17 cellular contexts compared by ENCODE assay signal in genomic region chr11:111449158-111449557, GRCh38.
A peak's percentile ranks its signal among the peaks of the same experiment; 100 is the strongest.
DNase-seq lines count a peak whose midpoint lies in the region; ATAC-seq and TF ChIP-seq lines count a peak whose summit lies in the region.
"Had no signal": no experiment of that assay in that cellular context is flagged by ENCODE, and none has a peak within 500 bp of the region (broad histone marks: within the 10 kb centered on the region; RNA-seq: fewer than 3 reads in every experiment).

No MANE protein-coding gene starts in this region.

- H3K9ac ChIP-seq in BLaER1 treated with 17β-estradiol and CSF1 and Interleukin-3, amounts not matched to agents 10 nM and 100 nM, result no peak overlapping the region

- peaks cover 0 to 16% (median 0%) of the 10 kb centered on the region in 11 experiments; a peak in 2 of 22 replicates for H4K20me1 ChIP-seq in BLaER1 treated with 17β-estradiol and CSF1 and Interleukin-3, amounts not matched to agents 10 nM and 100 nM
- no peaks in the 10 kb centered on the region for H4K20me1 ChIP-seq in GM23338 (replicated peaks; ENCODE audit: insufficient read depth)

- H3K4me1 Mint-ChIP-seq in GM23338 (peaks cover 14% of the 10 kb centered on the region), chondrocyte (ENCODE audit: low read depth) (peaks cover 7% of the 10 kb centered on the region), neural crest cell (peaks cover 29% of the 10 kb centered on the region)

- intact Hi-C loops in adrenal gland (cut with DNase I), result no loop called here

- no peaks in the 10 kb centered on the region for H3K9me2 ChIP-seq in GM23338 (ENCODE audit: insufficient read depth)

- WGBS in adrenal gland, 4 donors, result 63 to 72% (median 67%) methylated on average over 8 of the region's 8 CpGs

- peaks cover 0 to 6% (median 0%) of the 10 kb centered on the region in 11 experiments; a peak in 1 of 22 replicates for H3K27me3 ChIP-seq in BLaER1 treated with 17β-estradiol and CSF1 and Interleukin-3, amounts not matched to agents 10 nM and 100 nM
- no peaks in the 10 kb centered on the region for H3K27me3 ChIP-seq in GM23338 (ENCODE audit: insufficient read depth)
- H3K27me3 ChIP-seq in adrenal gland, result peaks cover 2% of the 10 kb centered on the region

- no peak for ATAC-seq in GM23338
- ATAC-seq in GM21786 (IDR thresholded peaks at IDR 0.05; ENCODE audit: unreplicated experiment), result no peak
- ATAC-seq: CD8-positive, alpha-beta T cell had no signal

- TF ChIP-seq POLR2A in adrenal gland (IDR thresholded peaks at IDR 0.05), result no peak

- TF ChIP-seq CTCF in GM23338 (conservative IDR thresholded peaks at IDR 0.05; ENCODE audit: low read depth in 2 of 2), result no peak
- TF ChIP-seq CTCF in chondrocyte (IDR thresholded peaks at IDR 0.05), result no peak
- no peak for TF ChIP-seq CTCF in neural crest cell (conservative IDR thresholded peaks at IDR 0.05)
- TF ChIP-seq CTCF in adrenal gland (IDR thresholded peaks at IDR 0.05), result no peak

- H3K36me3 Mint-ChIP-seq in GM23338 (ENCODE audit: low read depth), result no peaks in the 10 kb centered on the region
- no peaks in the 10 kb centered on the region for H3K36me3 Mint-ChIP-seq in chondrocyte (ENCODE audit: low read depth)
- H3K36me3 Mint-ChIP-seq in neural crest cell (ENCODE audit: low read depth), result no peaks in the 10 kb centered on the region
- H3K36me3 Mint-ChIP-seq: CD8-positive, alpha-beta T cell had no signal

- H3K27ac Mint-ChIP-seq in GM23338 (no peak overlapping the region), chondrocyte (ENCODE audit: unreplicated experiment) (no peak overlapping the region), neural crest cell (ENCODE audit: unreplicated experiment) (peak overlapping the region; percentile 6)
- H3K27ac Mint-ChIP-seq: B cell; CD8-positive, alpha-beta T cell had no signal

- H3K9me3 ChIP-seq in BLaER1 treated with 17β-estradiol and CSF1 and Interleukin-3, amounts not matched to agents 10 nM and 100 nM (replicated peaks in 1 of 11), result no peaks in the 10 kb centered on the region
- no peaks in the 10 kb centered on the region for H3K9me3 ChIP-seq in adrenal gland (replicated peaks in 1 of 3)

- H3K27ac ChIP-seq in BLaER1 treated with 17β-estradiol and CSF1 and Interleukin-3, amounts not matched to agents 10 nM and 100 nM, result no peak overlapping the region
- H3K27ac ChIP-seq in GM23338 (ENCODE audit: low read depth) (no peak overlapping the region), adrenal gland (no peak overlapping the region)

- H3K79me2 ChIP-seq in GM23338 (replicated peaks; ENCODE audit: insufficient read depth), result no peaks in the 10 kb centered on the region

- peak; percentile 29 for DNase-seq in GM23338 (ENCODE audit: low spot score)
- DNase-seq in chondrocyte (ENCODE audit: low spot score), result peak; percentile 44
- DNase-seq in neural crest cell (ENCODE audit: low read depth, low spot score), result no peak
- DNase-seq in adrenal gland, result no peak
- no peak for DNase-seq in 8988T
- DNase-seq: CD8-positive, alpha-beta T cell; GF-D8; IMR-90; Kasumi-1; NCI-H1417; NCI-H1930; NCI-H510A treated with DMSO at 0.1 percent for 48 hours; NCI-H82; SHP77 had no signal

- H3K4me1 ChIP-seq in BLaER1 treated with 17β-estradiol and CSF1 and Interleukin-3, amounts not matched to agents 10 nM and 100 nM, result peaks cover 17 to 51% (median 43%) of the 10 kb centered on the region in 10 experiments
- H3K4me1 ChIP-seq in GM23338 (ENCODE audit: insufficient read depth), result peaks cover 8% of the 10 kb centered on the region
- H3K4me1 ChIP-seq in adrenal gland (replicated peaks in 1 of 2), result peaks cover 7 to 11% of the 10 kb centered on the region in 2 donors

- H3K9me3 Mint-ChIP-seq in GM23338 (no peaks in the 10 kb centered on the region), chondrocyte (ENCODE audit: low read depth) (no peaks in the 10 kb centered on the region), neural crest cell (no peaks in the 10 kb centered on the region)
- H3K9me3 Mint-ChIP-seq: CD8-positive, alpha-beta T cell had no signal

- H3K4me3 Mint-ChIP-seq in GM23338 (no peak overlapping the region), chondrocyte (ENCODE audit: unreplicated experiment) (no peak overlapping the region), neural crest cell (no peak overlapping the region)
- H3K4me3 Mint-ChIP-seq: B cell; CD8-positive, alpha-beta T cell had no signal

- no peaks in the 10 kb centered on the region for H3K36me3 ChIP-seq in BLaER1 treated with 17β-estradiol and CSF1 and Interleukin-3, amounts not matched to agents 10 nM and 100 nM
- H3K36me3 ChIP-seq in GM23338 (ENCODE audit: insufficient read depth) (no peaks in the 10 kb centered on the region), adrenal gland (replicated peaks in 1 of 2) (no peaks in the 10 kb centered on the region)

- peak overlapping the region in 8 of 11 experiments; percentile 65 to 86 (median 78); a peak in 13 of 22 replicates for H3K4me2 ChIP-seq in BLaER1 treated with 17β-estradiol and CSF1 and Interleukin-3, amounts not matched to agents 10 nM and 100 nM
- 0 out of 2 replicates have a peak overlapping the region, but pooled peaks have one; percentile 15 for H3K4me2 ChIP-seq in GM23338

- no peak overlapping the region for H2AFZ ChIP-seq in GM23338

- H3F3A ChIP-seq in GM23338 (replicated peaks; ENCODE audit: low read depth), result no peaks in the 10 kb centered on the region

- peaks cover 7% of the 10 kb centered on the region for H3K27me3 Mint-ChIP-seq in GM23338 (ENCODE audit: insufficient read depth, low read depth, poor library complexity)
- peaks cover 17% of the 10 kb centered on the region for H3K27me3 Mint-ChIP-seq in chondrocyte (ENCODE audit: low read depth)
- H3K27me3 Mint-ChIP-seq in neural crest cell (ENCODE audit: low read depth), result peaks cover 5% of the 10 kb centered on the region

- H3K4me3 ChIP-seq in BLaER1 treated with 17β-estradiol and CSF1 and Interleukin-3, amounts not matched to agents 10 nM and 100 nM, result no peak overlapping the region
- H3K4me3 ChIP-seq in GM23338 (no peak overlapping the region), adrenal gland (no peak overlapping the region)

TF ChIP-seq in GM23338, 12 proteins besides CTCF, POLR2A, EP300 and RAD21:
- TF ChIP-seq, protein P1, sequence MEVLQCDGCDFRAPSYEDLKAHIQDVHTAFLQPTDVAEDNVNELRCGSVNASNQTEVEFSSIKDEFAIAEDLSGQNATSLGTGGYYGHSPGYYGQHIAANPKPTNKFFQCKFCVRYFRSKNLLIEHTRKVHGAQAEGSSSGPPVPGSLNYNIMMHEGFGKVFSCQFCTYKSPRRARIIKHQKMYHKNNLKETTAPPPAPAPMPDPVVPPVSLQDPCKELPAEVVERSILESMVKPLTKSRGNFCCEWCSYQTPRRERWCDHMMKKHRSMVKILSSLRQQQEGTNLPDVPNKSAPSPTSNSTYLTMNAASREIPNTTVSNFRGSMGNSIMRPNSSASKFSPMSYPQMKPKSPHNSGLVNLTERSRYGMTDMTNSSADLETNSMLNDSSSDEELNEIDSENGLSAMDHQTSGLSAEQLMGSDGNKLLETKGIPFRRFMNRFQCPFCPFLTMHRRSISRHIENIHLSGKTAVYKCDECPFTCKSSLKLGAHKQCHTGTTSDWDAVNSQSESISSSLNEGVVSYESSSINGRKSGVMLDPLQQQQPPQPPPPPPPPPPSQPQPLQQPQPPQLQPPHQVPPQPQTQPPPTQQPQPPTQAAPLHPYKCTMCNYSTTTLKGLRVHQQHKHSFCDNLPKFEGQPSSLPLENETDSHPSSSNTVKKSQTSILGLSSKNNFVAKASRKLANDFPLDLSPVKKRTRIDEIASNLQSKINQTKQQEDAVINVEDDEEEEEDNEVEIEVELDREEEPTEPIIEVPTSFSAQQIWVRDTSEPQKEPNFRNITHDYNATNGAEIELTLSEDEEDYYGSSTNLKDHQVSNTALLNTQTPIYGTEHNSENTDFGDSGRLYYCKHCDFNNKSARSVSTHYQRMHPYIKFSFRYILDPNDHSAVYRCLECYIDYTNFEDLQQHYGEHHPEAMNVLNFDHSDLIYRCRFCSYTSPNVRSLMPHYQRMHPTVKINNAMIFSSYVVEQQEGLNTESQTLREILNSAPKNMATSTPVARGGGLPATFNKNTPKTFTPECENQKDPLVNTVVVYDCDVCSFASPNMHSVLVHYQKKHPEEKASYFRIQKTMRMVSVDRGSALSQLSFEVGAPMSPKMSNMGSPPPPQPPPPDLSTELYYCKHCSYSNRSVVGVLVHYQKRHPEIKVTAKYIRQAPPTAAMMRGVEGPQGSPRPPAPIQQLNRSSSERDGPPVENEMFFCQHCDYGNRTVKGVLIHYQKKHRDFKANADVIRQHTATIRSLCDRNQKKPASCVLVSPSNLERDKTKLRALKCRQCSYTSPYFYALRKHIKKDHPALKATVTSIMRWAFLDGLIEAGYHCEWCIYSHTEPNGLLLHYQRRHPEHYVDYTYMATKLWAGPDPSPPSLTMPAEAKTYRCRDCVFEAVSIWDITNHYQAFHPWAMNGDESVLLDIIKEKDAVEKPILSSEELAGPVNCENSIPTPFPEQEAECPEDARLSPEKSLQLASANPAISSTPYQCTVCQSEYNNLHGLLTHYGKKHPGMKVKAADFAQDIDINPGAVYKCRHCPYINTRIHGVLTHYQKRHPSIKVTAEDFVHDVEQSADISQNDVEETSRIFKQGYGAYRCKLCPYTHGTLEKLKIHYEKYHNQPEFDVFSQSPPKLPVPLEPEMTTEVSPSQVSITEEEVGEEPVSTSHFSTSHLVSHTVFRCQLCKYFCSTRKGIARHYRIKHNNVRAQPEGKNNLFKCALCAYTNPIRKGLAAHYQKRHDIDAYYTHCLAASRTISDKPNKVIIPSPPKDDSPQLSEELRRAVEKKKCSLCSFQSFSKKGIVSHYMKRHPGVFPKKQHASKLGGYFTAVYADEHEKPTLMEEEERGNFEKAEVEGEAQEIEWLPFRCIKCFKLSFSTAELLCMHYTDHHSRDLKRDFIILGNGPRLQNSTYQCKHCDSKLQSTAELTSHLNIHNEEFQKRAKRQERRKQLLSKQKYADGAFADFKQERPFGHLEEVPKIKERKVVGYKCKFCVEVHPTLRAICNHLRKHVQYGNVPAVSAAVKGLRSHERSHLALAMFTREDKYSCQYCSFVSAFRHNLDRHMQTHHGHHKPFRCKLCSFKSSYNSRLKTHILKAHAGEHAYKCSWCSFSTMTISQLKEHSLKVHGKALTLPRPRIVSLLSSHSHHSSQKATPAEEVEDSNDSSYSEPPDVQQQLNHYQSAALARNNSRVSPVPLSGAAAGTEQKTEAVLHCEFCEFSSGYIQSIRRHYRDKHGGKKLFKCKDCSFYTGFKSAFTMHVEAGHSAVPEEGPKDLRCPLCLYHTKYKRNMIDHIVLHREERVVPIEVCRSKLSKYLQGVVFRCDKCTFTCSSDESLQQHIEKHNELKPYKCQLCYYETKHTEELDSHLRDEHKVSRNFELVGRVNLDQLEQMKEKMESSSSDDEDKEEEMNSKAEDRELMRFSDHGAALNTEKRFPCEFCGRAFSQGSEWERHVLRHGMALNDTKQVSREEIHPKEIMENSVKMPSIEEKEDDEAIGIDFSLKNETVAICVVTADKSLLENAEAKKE (CRISPR knock-in tag; IDR thresholded peaks at IDR 0.05), result no peak
- TF ChIP-seq STAT1 (IDR thresholded peaks at IDR 0.05; ENCODE audit: unreplicated experiment) (no peak), EZH2 (IDR thresholded peaks at IDR 0.05; ENCODE audit: low read depth, unreplicated experiment) (no peak)

Comparison
In these comparisons a context has a peak if more than half of its experiments do, and no peak if none do; other contexts are left out.
1. DNase-seq: peak in GM23338 (single experiment) and chondrocyte (single experiment); none in neural crest cell (single experiment), adrenal gland (0 of 7) and 8988T (single experiment).